Comparison of ENCODE assay signal across 10 cellular contexts in genomic region chr6:109477725-109478124, GRCh38. TPM values are rescaled to one million over a fixed set of nuclear protein-coding genes. Genes with fewer than 3 reads are reported as not detected.
DNase-seq lines count a peak whose midpoint lies in the region; ATAC-seq, FAIRE-seq and TF ChIP-seq lines count a peak whose summit lies in the region.
"Had no signal": no experiment of that assay in that cellular context is flagged by ENCODE, and none has a peak within 500 bp of the region (broad histone marks: within the 10 kb centered on the region; RNA-seq: fewer than 3 reads in every experiment).

No MANE protein-coding gene starts in this region.

- no peaks in the 10 kb centered on the region for H3K9me3 ChIP-seq in K562 (replicated peaks; ENCODE audit: control insufficient read depth, insufficient read depth, low read depth, low read length)

- peaks cover 83% of the 10 kb centered on the region for H3K36me3 ChIP-seq in K562 (ENCODE audit: control insufficient read depth, insufficient read depth, low read length)

- no peak overlapping the region for H3K4me2 ChIP-seq in K562 (ENCODE audit: insufficient read depth, low read length)

- no peaks in the 10 kb centered on the region for H3K27me3 ChIP-seq in K562 (ENCODE audit: control insufficient read depth in 2 of 2, insufficient read depth in 2 of 2, low read length in 2 of 2)

- peaks cover 76% of the 10 kb centered on the region for H3K4me1 Mint-ChIP-seq in activated CD8-positive, alpha-beta memory T cell treated with anti-CD3 and anti-CD28 coated beads, Interleukin-2, amount 10 ng/mL, durations not matched to agents 7 days and 5 days
- H3K4me1 Mint-ChIP-seq in stimulated activated naive CD8-positive, alpha-beta T cell treated with anti-CD3 and anti-CD28 coated beads, Interleukin-15, Interleukin-2, amounts not matched to agents 100 ng/mL and 50 ng/mL, for 24 hours (ENCODE audit: low read depth) = peaks cover 84% of the 10 kb centered on the region

- intact Hi-C loops in K562 (cut with micrococcal nuclease) = no loop called here

- CTCF ChIA-PET in activated CD8-positive, alpha-beta memory T cell treated with anti-CD3 and anti-CD28 coated beads, Interleukin-2, amount 10 ng/mL, durations not matched to agents 7 days and 5 days (lab: Charles Lee) = no interaction called here
- CTCF ChIA-PET in K562 (lab: Yijun Ruan, JAX; ENCODE audit: low intra/inter-chr PET ratio) = no interaction called here
- CTCF ChIA-PET in RWPE1 (lab: Yijun Ruan, JAX) = no interaction called here

- peak overlapping the region; percentile 68 for H3K27ac Mint-ChIP-seq in activated CD8-positive, alpha-beta memory T cell treated with anti-CD3 and anti-CD28 coated beads, Interleukin-2, amount 10 ng/mL, durations not matched to agents 7 days and 5 days
- H3K27ac Mint-ChIP-seq in stimulated activated naive CD8-positive, alpha-beta T cell treated with anti-CD3 and anti-CD28 coated beads, Interleukin-15, Interleukin-2, amounts not matched to agents 100 ng/mL and 50 ng/mL, for 24 hours = peak overlapping the region; percentile 85

- no peak for DNase-seq in activated CD8-positive, alpha-beta memory T cell treated with anti-CD3 and anti-CD28 coated beads, Interleukin-2, amount 10 ng/mL, durations not matched to agents 7 days and 5 days
- no peak for DNase-seq in activated CD8-positive, alpha-beta memory T cell treated with anti-CD3 and anti-CD28 coated beads, Interleukin-2, amount 50 U/mL, for 48 hours
- DNase-seq in K562 (ENCODE audit: extremely low read depth in 1 of 4, low spot score in 3 of 4) (no peak), RWPE1 (ENCODE audit: low spot score) (no peak), C1 segment of cervical spinal cord (lab: John Stamatoyannopoulos, UW) (no peak), G401 (ENCODE audit: low spot score) (no peak)
- DNase-seq: NCI-H187 treated with DMSO at 0.1 percent for 48 hours had no signal

- H3K79me2 ChIP-seq in K562 (ENCODE audit: control insufficient read depth, insufficient read depth, low read length) = peaks cover 64% of the 10 kb centered on the region

- H3K9me3 Mint-ChIP-seq in activated CD8-positive, alpha-beta memory T cell treated with anti-CD3 and anti-CD28 coated beads, Interleukin-2, amount 10 ng/mL, durations not matched to agents 7 days and 5 days (ENCODE audit: low read depth) = no peaks in the 10 kb centered on the region
- no peaks in the 10 kb centered on the region for H3K9me3 Mint-ChIP-seq in stimulated activated naive CD8-positive, alpha-beta T cell treated with anti-CD3 and anti-CD28 coated beads, Interleukin-15, Interleukin-2, amounts not matched to agents 100 ng/mL and 50 ng/mL, for 24 hours

- peaks cover 23 to 34% of the 10 kb centered on the region in 2 experiments for H3K4me1 ChIP-seq in K562 (replicated peaks in 1 of 2; ENCODE audit: control insufficient read depth in 2 of 2, insufficient read depth in 2 of 2, low read length in 2 of 2)

- TF ChIP-seq POLR2A in K562 (conservative IDR thresholded peaks at IDR 0.05) = no peak

- FAIRE-seq in K562 (lab: Jason Lieb, UNC) = peak; percentile 35

- no peak overlapping the region for H2AFZ ChIP-seq in K562 (ENCODE audit: low read depth, low read length)

- H3K4me3 ChIP-seq in K562 = no peak overlapping the region

- TF ChIP-seq CTCF in K562 (IDR thresholded peaks at IDR 0.05 in 2 of 3, conservative IDR thresholded peaks at IDR 0.05 in 1 of 3; ENCODE audit: insufficient read depth in 2 of 3, low read depth in 1 of 3, low read length in 3 of 3) (no peak), RWPE1 (conservative IDR thresholded peaks at IDR 0.05; ENCODE audit: low read depth) (no peak)

- H3K9ac ChIP-seq in K562 (ENCODE audit: insufficient read depth in 1 of 2, low read depth in 2 of 2, low read length in 2 of 2) = peak overlapping the region in 1 of 2 experiments; percentile 68; a peak in 1 of 4 replicates

- TF ChIP-seq RAD21 in K562 (CRISPR knock-in tag; conservative IDR thresholded peaks at IDR 0.05 in 1 of 2, IDR thresholded peaks at IDR 0.05 in 1 of 2) = no peak

- in situ Hi-C loops in K562 (cut with MboI) (no loop called here), G401 (cut with HindIII; ENCODE audit: low sequenced_read_pairs) (no loop called here)

- BruUV-seq in K562 (replicated peaks; lab: Mats Ljungman, UMichigan) = no TSS peak

- H3K27ac ChIP-seq in K562 (ENCODE audit: extremely low read depth, low read depth, low read length) (no peak overlapping the region), RWPE1 (no peak overlapping the region)

- peaks cover 3% of the 10 kb centered on the region for H3K9me1 ChIP-seq in K562 (ENCODE audit: control insufficient read depth, insufficient read depth, low read length)

- POLR2A ChIA-PET in K562 (lab: Yijun Ruan, JAX) = interaction anchor here (1.0 kb wide), 1 partner anchor 100 kb away, joined by 4 read pairs; no protein-coding TSS in a partner anchor
- POLR2A ChIA-PET in RWPE1 (lab: Yijun Ruan, JAX; ENCODE audit: low non-redundant PET) = no interaction called here

- WGBS in K562 (ENCODE audit: insufficient coverage, low coverage, missing lambda C conversion rate) = 29% methylated on average over 2 of the region's 2 CpGs

- H3K4me3 Mint-ChIP-seq in activated CD8-positive, alpha-beta memory T cell treated with anti-CD3 and anti-CD28 coated beads, Interleukin-2, amount 10 ng/mL, durations not matched to agents 7 days and 5 days = peak overlapping the region; percentile 98
- peak overlapping the region; percentile 99 for H3K4me3 Mint-ChIP-seq in stimulated activated naive CD8-positive, alpha-beta T cell treated with anti-CD3 and anti-CD28 coated beads, Interleukin-15, Interleukin-2, amounts not matched to agents 100 ng/mL and 50 ng/mL, for 24 hours

- peaks cover 75% of the 10 kb centered on the region for H3K36me3 Mint-ChIP-seq in activated CD8-positive, alpha-beta memory T cell treated with anti-CD3 and anti-CD28 coated beads, Interleukin-2, amount 10 ng/mL, durations not matched to agents 7 days and 5 days
- peaks cover 84% of the 10 kb centered on the region for H3K36me3 Mint-ChIP-seq in stimulated activated naive CD8-positive, alpha-beta T cell treated with anti-CD3 and anti-CD28 coated beads, Interleukin-15, Interleukin-2, amounts not matched to agents 100 ng/mL and 50 ng/mL, for 24 hours (ENCODE audit: low read depth)

- H4K20me1 ChIP-seq in K562 (replicated peaks; ENCODE audit: control insufficient read depth, insufficient read depth, low read length) = 0 out of 2 replicates have a peak, but pooled peaks cover 3% of the 10 kb centered on the region

- H3K27me3 Mint-ChIP-seq in activated CD8-positive, alpha-beta memory T cell treated with anti-CD3 and anti-CD28 coated beads, Interleukin-2, amount 10 ng/mL, durations not matched to agents 7 days and 5 days = no peaks in the 10 kb centered on the region
- no peaks in the 10 kb centered on the region for H3K27me3 Mint-ChIP-seq in stimulated activated naive CD8-positive, alpha-beta T cell treated with anti-CD3 and anti-CD28 coated beads, Interleukin-15, Interleukin-2, amounts not matched to agents 100 ng/mL and 50 ng/mL, for 24 hours

- TF ChIP-seq EP300 in K562 (IDR thresholded peaks at IDR 0.05; ENCODE audit: low read length) = no peak

- ATAC-seq in activated CD8-positive, alpha-beta memory T cell treated with anti-CD3 and anti-CD28 coated beads, Interleukin-2, amount 10 ng/mL, durations not matched to agents 7 days and 5 days = no peak
- ATAC-seq in HG03354 (IDR thresholded peaks at IDR 0.05; ENCODE audit: poor library complexity, severe bottlenecking, unreplicated experiment) (peak; percentile 70), K562 (peak; percentile 29)
- ATAC-seq: activated CD4-positive, CD25-positive, alpha-beta regulatory T cell treated with anti-CD3 and anti-CD28 coated beads, Interleukin-2, amount 50 U/mL, for 24 hours had no signal

RNA-seq across cellular contexts. Expression of gene ZBTB24, which starts 5.3 kb away (rescaled TPM):
- 10 to 100 TPM; 17.5 to 22.7 TPM for total RNA-seq in activated CD8-positive, alpha-beta memory T cell treated with anti-CD3 and anti-CD28 coated beads, Interleukin-2, amount 10 ng/mL, durations not matched to agents 7 days and 5 days
- total RNA-seq in K562 (2011; cell fraction: chromatin; rRNA removed; ENCODE audit: low replicate concordance) = 7.0 and 15.8 TPM in 2 replicates
- total RNA-seq in K562 (2011; cell fraction: nucleolus; rRNA removed) = 5.2 and 5.5 TPM in 2 replicates
- total RNA-seq in K562 (2011; cell fraction: nucleoplasm; rRNA removed) = 7.4 and 8.9 TPM in 2 replicates
- total RNA-seq in K562 (2014; rRNA removed) = 8.3 and 9.3 TPM in 2 replicates
- 13.4 and 13.7 TPM in 2 replicates for total RNA-seq in K562 (2014; rRNA removed; fragmentation: Illumina TruSeq; extraction: Trizol)
- total RNA-seq in K562 (2015; rRNA removed; fragmentation: Illumina TruSeq; extraction: Trizol) = 15.8 and 16.7 TPM in 2 replicates
- 8.5 TPM in 2 replicates for total RNA-seq in K562 (2021)
- 3.8 and 4.3 TPM in 2 replicates for polyA plus RNA-seq in K562 (2011; rRNA removed)
- polyA plus RNA-seq in K562 (2011; cell fraction: cytosol; rRNA removed) = 2.6 and 3.1 TPM in 2 replicates
- polyA plus RNA-seq in K562 (2011; cell fraction: nucleus; rRNA removed) = 3.7 and 4.5 TPM in 2 replicates
- polyA plus RNA-seq in K562 (2012) = 5.4 and 5.5 TPM in 2 replicates
- polyA plus RNA-seq in K562 (2014; fragmentation: Illumina TruSeq; extraction: Trizol) = 8.2 and 10.1 TPM in 2 replicates
- 1 to 10 TPM; 2.0 to 2.5 TPM for polyA plus RNA-seq in K562 (2014; fragmentation: Nextera tagmentation; extraction: Ambion mirVana)
- 5.3 TPM in 2 replicates for polyA plus RNA-seq in K562 (2014; rRNA removed)
- polyA minus RNA-seq in K562 (2011; rRNA and poly(A)+ RNA removed) = 7.6 and 7.9 TPM in 2 replicates
- 4.4 and 5.5 TPM in 2 replicates for polyA minus RNA-seq in K562 (2011; cell fraction: cytosol; rRNA and poly(A)+ RNA removed)
- polyA minus RNA-seq in K562 (2011; cell fraction: nucleus; rRNA and poly(A)+ RNA removed) = 4.2 and 7.4 TPM in 2 replicates
- 6.6 and 12.7 TPM in 2 replicates for total RNA-seq in G401 (2014; rRNA removed; shearing (Covaris generic))

RNA-seq across cellular contexts. Expression of gene MICAL1, which starts 22.2 kb away (rescaled TPM):
- 10 to 100 TPM; 86.0 to 93.1 TPM for total RNA-seq in activated CD8-positive, alpha-beta memory T cell treated with anti-CD3 and anti-CD28 coated beads, Interleukin-2, amount 10 ng/mL, durations not matched to agents 7 days and 5 days
- 67.8 and 124 TPM in 2 replicates for total RNA-seq in K562 (2011; cell fraction: chromatin; rRNA removed; ENCODE audit: low replicate concordance)
- 63.3 and 63.4 TPM in 2 replicates for total RNA-seq in K562 (2011; cell fraction: nucleolus; rRNA removed)
- total RNA-seq in K562 (2011; cell fraction: nucleoplasm; rRNA removed) = 56.3 and 70.8 TPM in 2 replicates
- total RNA-seq in K562 (2014; rRNA removed) (7.0 and 10.5 TPM in 2 replicates), K562 (2014; rRNA removed; fragmentation: Illumina TruSeq; extraction: Trizol) (3.0 and 3.7 TPM in 2 replicates), K562 (2015; rRNA removed; fragmentation: Illumina TruSeq; extraction: Trizol) (4.6 and 5.3 TPM in 2 replicates), K562 (2021) (11.0 and 12.3 TPM in 2 replicates)
- polyA plus RNA-seq in K562 (2011; rRNA removed) (11.5 and 11.6 TPM in 2 replicates), K562 (2014; fragmentation: Illumina TruSeq; extraction: Trizol) (8.4 and 9.0 TPM in 2 replicates), K562 (2014; fragmentation: Nextera tagmentation; extraction: Ambion mirVana) (under 1 TPM; 0.07 to 0.15 TPM), K562 (2014; rRNA removed) (11.5 and 15.2 TPM in 2 replicates)
- polyA plus RNA-seq in K562 (2011; cell fraction: cytosol; rRNA removed) = 5.4 and 9.1 TPM in 2 replicates
- polyA plus RNA-seq in K562 (2011; cell fraction: nucleus; rRNA removed) = 72.2 and 124 TPM in 2 replicates
- polyA plus RNA-seq in K562 (2012) = 10.9 and 26.0 TPM in 2 replicates
- 3.5 and 4.8 TPM in 2 replicates for polyA minus RNA-seq in K562 (2011; rRNA and poly(A)+ RNA removed)
- polyA minus RNA-seq in K562 (2011; cell fraction: cytosol; rRNA and poly(A)+ RNA removed) = 3.5 and 5.0 TPM in 2 replicates
- 12.9 and 14.9 TPM in 2 replicates for polyA minus RNA-seq in K562 (2011; cell fraction: nucleus; rRNA and poly(A)+ RNA removed)
- 20.4 and 21.3 TPM in 2 replicates for total RNA-seq in G401 (2014; rRNA removed; shearing (Covaris generic))

RNA-seq across cellular contexts. Expression of gene SMPD2, which starts 37.2 kb away (rescaled TPM):
- 10 to 100 TPM; 14.3 to 14.6 TPM for total RNA-seq in activated CD8-positive, alpha-beta memory T cell treated with anti-CD3 and anti-CD28 coated beads, Interleukin-2, amount 10 ng/mL, durations not matched to agents 7 days and 5 days
- 40.0 and 130 TPM in 2 replicates for total RNA-seq in K562 (2011; cell fraction: chromatin; rRNA removed; ENCODE audit: low replicate concordance)
- total RNA-seq in K562 (2011; cell fraction: nucleolus; rRNA removed) = 68.9 and 90.7 TPM in 2 replicates
- 59.2 and 61.0 TPM in 2 replicates for total RNA-seq in K562 (2011; cell fraction: nucleoplasm; rRNA removed)
- 20.8 and 23.9 TPM in 2 replicates for total RNA-seq in K562 (2014; rRNA removed)
- 8.8 and 14.5 TPM in 2 replicates for total RNA-seq in K562 (2014; rRNA removed; fragmentation: Illumina TruSeq; extraction: Trizol)
- 16.8 and 18.1 TPM in 2 replicates for total RNA-seq in K562 (2015; rRNA removed; fragmentation: Illumina TruSeq; extraction: Trizol)
- total RNA-seq in K562 (2021) = 20.4 TPM in 2 replicates
- 14.8 and 18.3 TPM in 2 replicates for polyA plus RNA-seq in K562 (2011; rRNA removed)
- polyA plus RNA-seq in K562 (2011; cell fraction: cytosol; rRNA removed) = 15.1 and 22.6 TPM in 2 replicates
- polyA plus RNA-seq in K562 (2011; cell fraction: nucleus; rRNA removed) = 61.2 and 64.9 TPM in 2 replicates
- 14.3 and 17.2 TPM in 2 replicates for polyA plus RNA-seq in K562 (2012)
- 20.5 TPM in 2 replicates for polyA plus RNA-seq in K562 (2014; fragmentation: Illumina TruSeq; extraction: Trizol)
- polyA plus RNA-seq in K562 (2014; fragmentation: Nextera tagmentation; extraction: Ambion mirVana) = 1 to 10 TPM in 1 of 2 experiments, under 1 TPM in 1; 0.13 to 1.2 TPM
- polyA plus RNA-seq in K562 (2014; rRNA removed) = 19.3 and 21.8 TPM in 2 replicates
- 25.8 and 28.5 TPM in 2 replicates for polyA minus RNA-seq in K562 (2011; rRNA and poly(A)+ RNA removed)
- 8.1 and 12.0 TPM in 2 replicates for polyA minus RNA-seq in K562 (2011; cell fraction: cytosol; rRNA and poly(A)+ RNA removed)
- polyA minus RNA-seq in K562 (2011; cell fraction: nucleus; rRNA and poly(A)+ RNA removed) = 43.4 and 53.0 TPM in 2 replicates
- 16.1 and 21.8 TPM in 2 replicates for total RNA-seq in G401 (2014; rRNA removed; shearing (Covaris generic))

RNA-seq across cellular contexts. Expression of gene PPIL6, which starts 37.3 kb away (rescaled TPM):
- under 1 TPM in 1 of 2 experiments, not detected in 1; 0.21 TPM for total RNA-seq in activated CD8-positive, alpha-beta memory T cell treated with anti-CD3 and anti-CD28 coated beads, Interleukin-2, amount 10 ng/mL, durations not matched to agents 7 days and 5 days
- total RNA-seq in K562 (2011; cell fraction: chromatin; rRNA removed; ENCODE audit: low replicate concordance) = 0.19 TPM in 1 of 2 replicates, not detected in the other
- total RNA-seq in K562 (2011; cell fraction: nucleolus; rRNA removed) = not detected in 2 replicates
- 0.15 TPM in 1 of 2 replicates, not detected in the other for total RNA-seq in K562 (2011; cell fraction: nucleoplasm; rRNA removed)
- total RNA-seq in K562 (2014; rRNA removed) = 0.33 TPM in 1 of 2 replicates, not detected in the other
- 0.64 and 0.98 TPM in 2 replicates for total RNA-seq in K562 (2014; rRNA removed; fragmentation: Illumina TruSeq; extraction: Trizol)
- 0.68 and 0.76 TPM in 2 replicates for total RNA-seq in K562 (2015; rRNA removed; fragmentation: Illumina TruSeq; extraction: Trizol)
- total RNA-seq in K562 (2021) = 0.47 and 0.87 TPM in 2 replicates
- polyA plus RNA-seq in K562 (2011; rRNA removed) = 0.36 and 1.1 TPM in 2 replicates
- polyA plus RNA-seq in K562 (2011; cell fraction: cytosol; rRNA removed) = 0.09 and 0.29 TPM in 2 replicates
- 0.10 and 0.37 TPM in 2 replicates for polyA plus RNA-seq in K562 (2011; cell fraction: nucleus; rRNA removed)
- polyA plus RNA-seq in K562 (2012) = 0.72 and 2.6 TPM in 2 replicates
- polyA plus RNA-seq in K562 (2014; fragmentation: Illumina TruSeq; extraction: Trizol) = 0.35 and 0.49 TPM in 2 replicates
- under 1 TPM; 0.13 to 0.14 TPM for polyA plus RNA-seq in K562 (2014; fragmentation: Nextera tagmentation; extraction: Ambion mirVana)
- polyA plus RNA-seq in K562 (2014; rRNA removed) = 0.03 and 1.5 TPM in 2 replicates
- polyA minus RNA-seq in K562 (2011; rRNA and poly(A)+ RNA removed) = 0.42 and 1.3 TPM in 2 replicates
- not detected in 2 replicates for polyA minus RNA-seq in K562 (2011; cell fraction: cytosol; rRNA and poly(A)+ RNA removed)
- 0.27 TPM in 1 of 2 replicates, not detected in the other for polyA minus RNA-seq in K562 (2011; cell fraction: nucleus; rRNA and poly(A)+ RNA removed)
- 2.8 and 4.2 TPM in 2 replicates for total RNA-seq in G401 (2014; rRNA removed; shearing (Covaris generic))
